Comparison of ENCODE assay signal across 11 cellular contexts in the genomic region with DNA sequence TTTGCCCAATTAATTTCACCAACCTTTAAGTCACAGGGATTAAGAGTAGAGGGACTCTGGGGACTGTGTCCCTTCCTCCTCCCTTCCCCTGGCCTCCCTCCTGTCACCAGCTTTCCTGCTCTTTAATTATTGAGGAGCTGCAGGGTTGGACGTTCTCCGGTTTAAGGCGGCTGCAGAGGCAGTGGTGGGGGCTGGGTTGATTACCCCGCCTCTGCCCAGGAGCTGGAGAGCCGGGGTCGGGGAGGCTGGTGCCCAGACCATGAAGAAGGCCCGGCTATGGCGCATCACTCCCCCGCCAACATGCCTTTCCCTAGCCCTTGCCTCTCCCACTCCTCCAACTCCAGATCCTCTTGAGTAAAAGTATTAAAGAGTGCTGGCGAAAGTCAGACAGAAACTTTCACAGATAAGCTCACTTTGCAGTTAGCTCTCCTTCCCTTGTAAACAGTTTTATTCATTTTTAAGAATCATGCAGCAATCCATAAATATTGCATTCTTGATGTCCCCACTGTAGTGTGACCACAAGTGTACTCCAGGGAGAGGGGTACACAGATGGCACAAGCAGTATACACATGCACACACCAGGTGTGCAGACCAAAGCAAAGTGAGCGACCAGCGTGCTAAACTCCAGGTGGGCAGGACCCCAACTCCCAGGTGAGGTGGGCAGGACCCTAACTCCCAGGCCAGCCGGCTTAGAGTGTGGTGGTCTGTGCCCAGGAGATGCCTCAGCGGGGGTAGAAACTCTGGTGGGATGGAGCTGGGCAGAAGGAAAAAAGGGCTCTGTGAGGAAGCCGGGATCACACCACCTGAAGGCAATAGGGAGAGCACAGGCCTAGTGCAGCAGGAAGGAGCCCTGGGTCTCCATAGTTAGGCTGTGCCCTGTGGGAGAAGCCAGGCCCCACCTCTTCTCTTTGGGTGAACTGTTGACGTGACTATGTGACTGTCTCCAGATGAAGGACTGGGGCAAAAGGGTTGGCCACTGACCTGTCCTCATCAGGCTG. TPM values are rescaled to one million over a fixed set of nuclear protein-coding genes. Genes with fewer than 3 reads are reported as not detected.
DNase-seq lines count a peak whose midpoint lies in the region; ATAC-seq and TF ChIP-seq lines count a peak whose summit lies in the region.
"Had no signal": no experiment of that assay in that cellular context is flagged by ENCODE, and none has a peak within 500 bp of the region (broad histone marks: within the 10 kb centered on the region; RNA-seq: fewer than 3 reads in every experiment).

No MANE protein-coding gene starts in this region.

- H3K4me3 Mint-ChIP-seq in CD14-positive monocyte (peak overlapping the region; percentile 77 to 86), naive B cell (peak overlapping the region; percentile 79 to 92 (median 84))
- peak overlapping the region; percentile 74 for H3K4me3 Mint-ChIP-seq in activated T-helper 1 cell treated with anti-CD3 and anti-CD28 coated beads, Interleukin-12 subunit alpha, Interleukin-12 subunit beta, Interleukin-2, Interleukin-4 antibody, amounts not matched to agents 30 ng/mL and 10 ng/mL and 1 ng/mL, durations not matched to agents 14 hours and 24 hours and 36 hours

- in situ Hi-C loops in mammary epithelial cell (cut with MboI; ENCODE audit: low sequenced_read_pairs in 2 of 2) = no loop called here

- H3K36me3 ChIP-seq in HEK293 (ENCODE audit: control insufficient read depth in 2 of 2, insufficient read depth in 1 of 2, low read length in 2 of 2) (peaks cover 0 to 17% of the 10 kb centered on the region in 2 experiments; a peak in 1 of 3 replicates), mammary epithelial cell (ENCODE audit: insufficient read depth, low read length) (no peaks in the 10 kb centered on the region)

- H3K9me3 ChIP-seq in HEK293 (ENCODE audit: control insufficient read depth, insufficient read depth, low read depth, low read length) (no peaks in the 10 kb centered on the region), mammary epithelial cell (replicated peaks; ENCODE audit: insufficient read depth, low read length) (no peaks in the 10 kb centered on the region)
- H3K9me3 ChIP-seq: body of pancreas, gastrocnemius medialis had no signal

- CTCF ChIA-PET in HEK293 (lab: Yijun Ruan, JAX) (interaction anchor here (0.6 to 4.3 kb wide), 12 partner anchors 12 to 142 kb away, joined by 3 to 38 read pairs (median 4); a partner anchor contains a TSS), RWPE1 (lab: Yijun Ruan, JAX) (interaction anchor here (2.2 kb wide), 1 partner anchor 137 kb away, joined by 12 read pairs; no protein-coding TSS in a partner anchor), mammary epithelial cell (lab: Charles Lee; ENCODE audit: low non-redundant PET) (no interaction called here)

- H3K79me2 ChIP-seq in mammary epithelial cell (ENCODE audit: insufficient read depth, low read length) = no peaks in the 10 kb centered on the region

- H3K9me3 Mint-ChIP-seq in CD14-positive monocyte (peaks cover 0 to 10% (median 3%) of the 10 kb centered on the region in 7 donors), naive B cell (no peaks in the 10 kb centered on the region)
- H3K9me3 Mint-ChIP-seq in activated T-helper 1 cell treated with anti-CD3 and anti-CD28 coated beads, Interleukin-12 subunit alpha, Interleukin-12 subunit beta, Interleukin-2, Interleukin-4 antibody, amounts not matched to agents 30 ng/mL and 10 ng/mL and 1 ng/mL, durations not matched to agents 14 hours and 24 hours and 36 hours = no peaks in the 10 kb centered on the region

- peak overlapping the region in 3 of 7 donors; percentile 28 to 52 (median 41) for H3K27ac Mint-ChIP-seq in CD14-positive monocyte
- peak overlapping the region; percentile 60 for H3K27ac Mint-ChIP-seq in activated T-helper 1 cell treated with anti-CD3 and anti-CD28 coated beads, Interleukin-12 subunit alpha, Interleukin-12 subunit beta, Interleukin-2, Interleukin-4 antibody, amounts not matched to agents 30 ng/mL and 10 ng/mL and 1 ng/mL, durations not matched to agents 14 hours and 24 hours and 36 hours
- peak overlapping the region in 5 of 6 donors; percentile 47 to 86 (median 78) for H3K27ac Mint-ChIP-seq in naive B cell

- WGBS in mammary epithelial cell (ENCODE audit: low coverage, missing lambda C conversion rate) = 85% methylated on average over 9 of the region's 16 CpGs

- H3K36me3 Mint-ChIP-seq in CD14-positive monocyte (peaks cover 0 to 10% of the 10 kb centered on the region in 2 donors), naive B cell (no peaks in the 10 kb centered on the region)
- peaks cover 5% of the 10 kb centered on the region for H3K36me3 Mint-ChIP-seq in activated T-helper 1 cell treated with anti-CD3 and anti-CD28 coated beads, Interleukin-12 subunit alpha, Interleukin-12 subunit beta, Interleukin-2, Interleukin-4 antibody, amounts not matched to agents 30 ng/mL and 10 ng/mL and 1 ng/mL, durations not matched to agents 14 hours and 24 hours and 36 hours (ENCODE audit: low read depth)

- H3K9ac ChIP-seq in mammary epithelial cell (ENCODE audit: insufficient read depth, low read length) = no peak overlapping the region

- POLR2A ChIA-PET in HEK293 (lab: Yijun Ruan, JAX) = interaction anchor here (0.6 to 1.5 kb wide), 3 partner anchors 8 to 125 kb away, joined by 3 to 4 read pairs (median 3); no protein-coding TSS in a partner anchor
- POLR2A ChIA-PET in RWPE1 (lab: Yijun Ruan, JAX; ENCODE audit: low non-redundant PET) = no interaction called here

- intact Hi-C loops in CD14-positive monocyte (cut with micrococcal nuclease) = no loop called here
- intact Hi-C loops in activated T-helper 1 cell treated with anti-CD3 and anti-CD28 coated beads, Interleukin-12 subunit alpha, Interleukin-12 subunit beta, Interleukin-2, Interleukin-4 antibody, amounts not matched to agents 30 ng/mL and 10 ng/mL and 1 ng/mL, durations not matched to agents 14 hours and 24 hours and 36 hours (cut with micrococcal nuclease) = no loop called here
- intact Hi-C loops in mammary epithelial cell (cut with micrococcal nuclease) = no loop called here

- H3K4me1 ChIP-seq in HEK293 (ENCODE audit: control insufficient read depth, insufficient read depth, low read length) = peaks cover 9% of the 10 kb centered on the region
- peaks cover 6% of the 10 kb centered on the region for H3K4me1 ChIP-seq in mammary epithelial cell (ENCODE audit: insufficient read depth, low read length)

- H3K4me2 ChIP-seq in mammary epithelial cell (ENCODE audit: insufficient read depth, low read depth, low read length) = no peak overlapping the region

- dilution Hi-C loops in mammary epithelial cell (cut with HindIII; ENCODE audit: low sequenced_read_pairs) = no loop called here

- no TSS peak for BruUV-seq in mammary epithelial cell (replicated peaks; lab: Mats Ljungman, UMichigan)

- H3K27ac ChIP-seq in HEK293 (ENCODE audit: extremely low read depth, low read depth, low read length) (no peak overlapping the region), RWPE1 (no peak overlapping the region), mammary epithelial cell (ENCODE audit: insufficient read depth, low read depth, low read length) (no peak overlapping the region)
- H3K27ac ChIP-seq: body of pancreas had no signal

- DNase-seq in CD14-positive monocyte (ENCODE audit: low spot score) (no peak), naive B cell (no peak), RWPE1 (ENCODE audit: low spot score) (no peak), DMS 273 treated with DMSO at 0.1 percent for 48 hours (lab: John Stamatoyannopoulos, UW) (no peak), NCI-H146 (lab: John Stamatoyannopoulos, UW) (no peak), mammary epithelial cell (no peak)
- no peak for DNase-seq in activated T-helper 1 cell treated with anti-CD3 and anti-CD28 coated beads, Interleukin-12 subunit alpha, Interleukin-12 subunit beta, Interleukin-2, Interleukin-4 antibody, amounts not matched to agents 30 ng/mL and 10 ng/mL and 1 ng/mL, durations not matched to agents 14 hours and 24 hours and 36 hours (ENCODE audit: low spot score)
- DNase-seq: body of pancreas, DMS79 treated with DMSO at 0.1 percent for 48 hours, gastrocnemius medialis had no signal

- no peaks in the 10 kb centered on the region for H4K20me1 ChIP-seq in mammary epithelial cell (ENCODE audit: insufficient read depth, low read length)

- no peak overlapping the region for H3K4me3 ChIP-seq in HEK293 (ENCODE audit: low read depth, low read length)
- H3K4me3 ChIP-seq in mammary epithelial cell (replicated peaks in 1 of 3; ENCODE audit: insufficient read depth in 1 of 3, low read depth in 2 of 3, low read length in 3 of 3) = no peak overlapping the region
- H3K4me3 ChIP-seq: body of pancreas had no signal

- no peak overlapping the region for H2AFZ ChIP-seq in mammary epithelial cell (ENCODE audit: low read depth, low read length)

- no peak for TF ChIP-seq CTCF in CD14-positive monocyte (IDR thresholded peaks at IDR 0.05)
- no peak for TF ChIP-seq CTCF in HEK293 (tag by site-specific recombination; IDR thresholded peaks at IDR 0.05)
- no peak for TF ChIP-seq CTCF in RWPE1 (conservative IDR thresholded peaks at IDR 0.05; ENCODE audit: low read depth)
- no peak for TF ChIP-seq CTCF in mammary epithelial cell (conservative IDR thresholded peaks at IDR 0.05 in 1 of 2, IDR thresholded peaks at IDR 0.05 in 1 of 2; ENCODE audit: extremely low read depth in 1 of 2, insufficient read depth in 1 of 2, low read depth in 1 of 2, low read length in 2 of 2)

- ATAC-seq in naive B cell (ENCODE audit: low read depth in 2 of 2) = no peak

- no peaks in the 10 kb centered on the region for H3K27me3 ChIP-seq in mammary epithelial cell (ENCODE audit: insufficient read depth, low read length)

- H3K4me1 Mint-ChIP-seq in CD14-positive monocyte (peaks cover 57% of the 10 kb centered on the region), naive B cell (peaks cover 49 to 67% (median 65%) of the 10 kb centered on the region in 3 donors)
- peaks cover 62% of the 10 kb centered on the region for H3K4me1 Mint-ChIP-seq in activated T-helper 1 cell treated with anti-CD3 and anti-CD28 coated beads, Interleukin-12 subunit alpha, Interleukin-12 subunit beta, Interleukin-2, Interleukin-4 antibody, amounts not matched to agents 30 ng/mL and 10 ng/mL and 1 ng/mL, durations not matched to agents 14 hours and 24 hours and 36 hours (ENCODE audit: low read depth)

- peaks cover 24 to 49% (median 44%) of the 10 kb centered on the region in 3 donors for H3K27me3 Mint-ChIP-seq in CD14-positive monocyte (ENCODE audit: low read depth in 3 of 3)
- H3K27me3 Mint-ChIP-seq in activated T-helper 1 cell treated with anti-CD3 and anti-CD28 coated beads, Interleukin-12 subunit alpha, Interleukin-12 subunit beta, Interleukin-2, Interleukin-4 antibody, amounts not matched to agents 30 ng/mL and 10 ng/mL and 1 ng/mL, durations not matched to agents 14 hours and 24 hours and 36 hours (ENCODE audit: insufficient read depth) = peaks cover 14% of the 10 kb centered on the region
- H3K27me3 Mint-ChIP-seq in naive B cell = peaks cover 0 to 27% (median 14%) of the 10 kb centered on the region in 3 donors

RNA-seq across cellular contexts. Expression of a gene that starts 1.3 kb away (rescaled TPM):
- polyA plus RNA-seq in CD14-positive monocyte (not detected), naive B cell (ENCODE audit: low read depth in 6 of 6) (not detected), mammary epithelial cell (not detected)
- 0.10 TPM in 1 of 2 replicates, not detected in the other for total RNA-seq in activated T-helper 1 cell treated with anti-CD3 and anti-CD28 coated beads, Interleukin-12 subunit alpha, Interleukin-12 subunit beta, Interleukin-2, Interleukin-4 antibody, amounts not matched to agents 30 ng/mL and 10 ng/mL and 1 ng/mL, durations not matched to agents 14 hours and 24 hours and 36 hours
- total RNA-seq in mammary epithelial cell = not detected
- not detected for polyA minus RNA-seq in mammary epithelial cell

RNA-seq across cellular contexts. Expression of a gene that starts 38.8 kb away (rescaled TPM):
- polyA plus RNA-seq in CD14-positive monocyte = 10 to 100 TPM; 30.7 to 42.4 TPM
- 108 and 116 TPM in 2 replicates for total RNA-seq in activated T-helper 1 cell treated with anti-CD3 and anti-CD28 coated beads, Interleukin-12 subunit alpha, Interleukin-12 subunit beta, Interleukin-2, Interleukin-4 antibody, amounts not matched to agents 30 ng/mL and 10 ng/mL and 1 ng/mL, durations not matched to agents 14 hours and 24 hours and 36 hours
- polyA plus RNA-seq in naive B cell (ENCODE audit: low read depth in 6 of 6) = 10 to 100 TPM; 40.8 to 64.9 (median 54.0) TPM
- total RNA-seq in mammary epithelial cell = 100 to 1,000 TPM; 102 to 111 TPM
- polyA plus RNA-seq in mammary epithelial cell = 55.8 TPM
- 98.8 TPM for polyA minus RNA-seq in mammary epithelial cell
